28 cellular contexts compared by ENCODE assay signal in genomic region chr9:4370501-4370900, GRCh38.
"Had no signal": no experiment of that assay in that cellular context is flagged by ENCODE, and none has a peak within 500 bp of the region (broad histone marks: within the 10 kb centered on the region; RNA-seq: fewer than 3 reads in every experiment).

No MANE protein-coding gene starts in this region.

- H3K4me3 ChIP-seq: body of pancreas, SK-N-MC had no signal

- FAIRE-seq: bronchial epithelial cell had no signal

- H3K4me1 Mint-ChIP-seq: activated naive CD8-positive, alpha-beta T cell treated with anti-CD3 and anti-CD28 coated beads, Interleukin-2, amount 10 ng/mL, durations not matched to agents 7 days and 5 days; T-cell had no signal

- H3K27me3 ChIP-seq: body of pancreas had no signal

- H3K4me1 ChIP-seq: body of pancreas had no signal

- ATAC-seq: activated CD4-positive, CD25-positive, alpha-beta regulatory T cell treated with anti-CD3 and anti-CD28 coated beads, Interleukin-2, amount 50 U/mL, for 24 hours; activated CD8-positive, alpha-beta T cell treated with anti-CD3 and anti-CD28 coated beads for 36 hours; activated T-cell treated with anti-CD3 and anti-CD28 coated beads, Interleukin-2, amount 50 U/mL, for 72 hours; body of pancreas; Panc1; Right ventricle myocardium inferior; T-cell had no signal

- H3K27ac Mint-ChIP-seq: activated CD8-positive, alpha-beta T cell treated with anti-CD3 and anti-CD28 coated beads for 36 hours; activated naive CD8-positive, alpha-beta T cell treated with anti-CD3 and anti-CD28 coated beads, Interleukin-2, amount 10 ng/mL, durations not matched to agents 7 days and 5 days; activated T-cell treated with anti-CD3 and anti-CD28 coated beads, Interleukin-2, amount 50 U/mL, for 72 hours; activated T-helper 2 cell treated with anti-CD3 and anti-CD28 coated beads, Interferon-gamma antibody, Interleukin-2, Interleukin-4, amounts not matched to agents 10 μg/mL and 5 μg/mL and 100 μg/mL, durations not matched to agents 14 hours and 24 hours and 36 hours; T-cell; T-helper 2 cell treated with Interferon-gamma antibody and Interleukin-4, amounts not matched to agents 5 μg/mL and 100 μg/mL, for 36 hours had no signal

- H3K9me3 Mint-ChIP-seq: activated CD8-positive, alpha-beta T cell treated with anti-CD3 and anti-CD28 coated beads for 36 hours; activated naive CD8-positive, alpha-beta T cell treated with anti-CD3 and anti-CD28 coated beads, Interleukin-2, amount 10 ng/mL, durations not matched to agents 7 days and 5 days; activated T-cell treated with anti-CD3 and anti-CD28 coated beads, Interleukin-2, amount 50 U/mL, for 72 hours; activated T-helper 2 cell treated with anti-CD3 and anti-CD28 coated beads, Interferon-gamma antibody, Interleukin-2, Interleukin-4, amounts not matched to agents 10 μg/mL and 5 μg/mL and 100 μg/mL, durations not matched to agents 14 hours and 24 hours and 36 hours; T-cell; T-helper 2 cell treated with Interferon-gamma antibody and Interleukin-4, amounts not matched to agents 5 μg/mL and 100 μg/mL, for 36 hours had no signal

- H3K36me3 ChIP-seq: WERI-Rb-1 had no signal

- H3K9me3 ChIP-seq: body of pancreas had no signal

- H3K4me3 Mint-ChIP-seq: activated CD8-positive, alpha-beta T cell treated with anti-CD3 and anti-CD28 coated beads for 36 hours; activated naive CD8-positive, alpha-beta T cell treated with anti-CD3 and anti-CD28 coated beads, Interleukin-2, amount 10 ng/mL, durations not matched to agents 7 days and 5 days; activated T-cell treated with anti-CD3 and anti-CD28 coated beads, Interleukin-2, amount 50 U/mL, for 72 hours; T-cell; T-helper 2 cell treated with Interferon-gamma antibody and Interleukin-4, amounts not matched to agents 5 μg/mL and 100 μg/mL, for 36 hours had no signal

- H3K27ac ChIP-seq: body of pancreas, SK-N-MC, WERI-Rb-1 had no signal

- DNase-seq: activated CD4-positive, alpha-beta T cell treated with anti-CD3 and anti-CD28 coated beads for 4 hours; activated CD8-positive, alpha-beta memory T cell treated with anti-CD3 and anti-CD28 coated beads, Interleukin-2, amount 50 U/mL, for 4 hours; activated CD8-positive, alpha-beta T cell treated with anti-CD3 and anti-CD28 coated beads for 36 hours; activated gamma-delta T cell treated with Interleukin-2 at 50 U/mL for 16 hours; activated naive CD4-positive, alpha-beta T cell treated with anti-CD3 and anti-CD28 coated beads, Interleukin-2, amount 50 U/mL, for 16 hours; activated naive CD8-positive, alpha-beta T cell treated with anti-CD3 and anti-CD28 coated beads, Interleukin-2, amount 10 ng/mL, durations not matched to agents 7 days and 5 days; activated T-cell treated with anti-CD3 and anti-CD28 coated beads, Interleukin-2, amount 50 U/mL, for 72 hours; body of pancreas; central memory CD4-positive, alpha-beta T cell; KG1; NCI-H1092 treated with DMSO at 0.1 percent for 48 hours; NCI-H1417 treated with DMSO at 0.1 percent for 48 hours; NCI-H1694; NCI-H2029; NCI-H2107; NCI-H2171 treated with DMSO at 0.1 percent for 48 hours; NCI-H526 treated with DMSO at 0.1 percent for 48 hours; NCI-H82; RPMI8226; T-cell had no signal

- H3K36me3 Mint-ChIP-seq: activated naive CD8-positive, alpha-beta T cell treated with anti-CD3 and anti-CD28 coated beads, Interleukin-2, amount 10 ng/mL, durations not matched to agents 7 days and 5 days; T-cell had no signal
